1 cellular context compared by ENCODE assay signal in genomic region chr5:6195711-6196358, GRCh38.
TF ChIP-seq lines count a peak whose summit lies in the region.

No MANE protein-coding gene starts in this region.

TF ChIP-seq in GM12878, 131 proteins besides CTCF, POLR2A, EP300 and RAD21:
- TF ChIP-seq DPF2 (IDR thresholded peaks at IDR 0.05) (no peak), TAF1 (IDR thresholded peaks at IDR 0.05; ENCODE audit: borderline replicate concordance, low read depth, low read length) (no peak), SREBF2 (IDR thresholded peaks at IDR 0.05; ENCODE audit: low read length) (no peak), PKNOX1 (IDR thresholded peaks at IDR 0.05) (no peak), SMC3 (IDR thresholded peaks at IDR 0.05; ENCODE audit: borderline replicate concordance, low read length) (no peak), E2F4 (IDR thresholded peaks at IDR 0.05; ENCODE audit: low read depth, low read length) (no peak), EZH2 (IDR thresholded peaks at IDR 0.05; ENCODE audit: borderline replicate concordance, control insufficient read depth, low read depth, low read length) (no peak), NFYA (IDR thresholded peaks at IDR 0.05; ENCODE audit: borderline replicate concordance, low read depth, low read length) (no peak)
